ENCODE assay signal across 19 cellular contexts in the genomic region with DNA sequence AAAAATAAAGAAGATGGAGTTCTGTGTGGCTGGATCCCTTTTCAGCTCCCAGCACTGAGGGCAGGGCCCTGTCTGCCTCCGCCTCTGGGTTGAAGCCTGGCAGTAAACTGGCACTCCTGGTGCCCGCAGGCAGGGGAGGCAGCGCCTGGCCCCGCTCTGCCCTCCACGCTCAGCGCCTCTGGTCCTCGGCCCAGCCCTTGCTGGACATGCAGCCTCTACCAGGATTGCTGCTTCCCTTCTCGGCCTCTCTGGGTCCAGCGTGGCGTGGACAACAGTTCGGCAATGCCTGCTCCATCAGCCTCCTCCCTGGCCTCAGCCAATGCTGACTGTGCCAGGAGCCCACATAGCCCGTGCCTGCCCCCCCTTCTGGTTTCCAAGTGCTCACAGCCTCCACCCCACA.
"Had no signal": no experiment of that assay in that cellular context is flagged by ENCODE, and none has a peak within 500 bp of the region (broad histone marks: within the 10 kb centered on the region; RNA-seq: fewer than 3 reads in every experiment).

No MANE protein-coding gene starts in this region.

- H3K9me3 ChIP-seq: neutrophil, tibial artery had no signal

- H3K79me2 ChIP-seq: parathyroid adenoma had no signal

- H2AFZ ChIP-seq: parathyroid adenoma had no signal

- H3K4me2 ChIP-seq: smooth muscle cell had no signal

- H3K9ac ChIP-seq: parathyroid adenoma had no signal

- H3K4me3 ChIP-seq: coronary artery, smooth muscle cell, tibial artery had no signal

- H3K27me3 ChIP-seq: brain microvascular endothelial cell, neutrophil, tibial artery had no signal

- H3K4me3 Mint-ChIP-seq: memory B cell had no signal

- H3K27me3 Mint-ChIP-seq: memory B cell had no signal

- H3K27ac ChIP-seq: brain microvascular endothelial cell, coronary artery, neutrophil, parathyroid adenoma, tibial artery had no signal

- DNase-seq: activated CD4-positive, CD25-positive, alpha-beta regulatory T cell treated with anti-CD3 and anti-CD28 coated beads, Interleukin-2, amount 50 U/mL, for 72 hours; activated naive CD4-positive, alpha-beta T cell; aorta; brain microvascular endothelial cell; central memory CD4-positive, alpha-beta T cell; erythroblast; foreskin melanocyte; head of caudate nucleus; kidney glomerular epithelial cell; stimulated activated CD4-positive, alpha-beta T cell treated with anti-CD3 and anti-CD28 coated beads, Interleukin-4, amount 100 ng/mL, for 1 hour; stimulated activated naive CD4-positive, alpha-beta T cell; substantia nigra; tibial artery had no signal

- H3K4me1 ChIP-seq: parathyroid adenoma had no signal

- ATAC-seq: sciatic nerve had no signal
